Comparison of ENCODE assay signal across 6 cellular contexts in genomic region chr6:79396625-79397024, GRCh38.
"Had no signal": no experiment of that assay in that cellular context is flagged by ENCODE, and none has a peak within 500 bp of the region (broad histone marks: within the 10 kb centered on the region; RNA-seq: fewer than 3 reads in every experiment).

No MANE protein-coding gene starts in this region.

- H3K36me3 Mint-ChIP-seq: IgD-negative memory B cell had no signal

- H3K4me3 Mint-ChIP-seq: IgD-negative memory B cell had no signal

- FAIRE-seq: HepG2, HTR-8/SVneo had no signal

- DNase-seq: IMR-90, KBM-7 had no signal

- ATAC-seq: HepG2 had no signal

- H3K27ac ChIP-seq: HL-60 had no signal

- H3K27me3 Mint-ChIP-seq: IgD-negative memory B cell had no signal

- H3K4me1 Mint-ChIP-seq: IgD-negative memory B cell had no signal
